ENCODE assay signal across 25 cellular contexts in the genomic region with DNA sequence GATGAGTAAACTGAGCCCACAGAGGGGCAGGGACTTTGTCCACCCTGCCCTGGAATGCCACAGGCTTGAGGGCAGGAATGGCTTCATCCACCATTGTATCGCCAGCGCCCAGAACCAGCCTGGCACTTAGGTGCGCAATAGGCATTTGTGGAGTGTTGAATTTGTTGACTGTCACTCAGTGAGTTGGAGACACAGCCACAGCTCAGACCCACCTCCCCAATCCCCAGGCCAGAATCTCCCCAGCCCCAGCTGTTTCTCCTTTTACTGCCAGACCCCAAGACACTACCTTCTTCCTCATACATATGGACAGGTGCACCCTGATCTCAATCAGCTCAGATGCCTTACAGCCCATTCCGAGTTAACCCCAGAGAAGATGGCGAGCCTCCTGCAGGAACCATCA.
"Had no signal": no experiment of that assay in that cellular context is flagged by ENCODE, and none has a peak within 500 bp of the region (broad histone marks: within the 10 kb centered on the region; RNA-seq: fewer than 3 reads in every experiment).

No MANE protein-coding gene starts in this region.

- H3K9me3 ChIP-seq: breast epithelium, MG63 had no signal

- DNase-seq: activated CD4-positive, alpha-beta memory T cell treated with anti-CD3 and anti-CD28 coated beads for 36 hours; activated CD4-positive, alpha-beta T cell treated with anti-CD3 and anti-CD28 coated beads, Interleukin-2, amount 10 ng/mL, durations not matched to agents 7 days and 5 days; activated CD4-positive, CD25-positive, alpha-beta regulatory T cell; activated CD8-positive, alpha-beta memory T cell treated with anti-CD3 and anti-CD28 coated beads for 24 hours; activated naive CD4-positive, alpha-beta T cell; activated T-cell treated with anti-CD3 and anti-CD28 coated beads, Interleukin-2, amount 50 U/mL, for 72 hours; aorta; MG63; MV-4-11; NCI-H1105; NCI-H1436; NCI-H1694 treated with DMSO at 0.1 percent for 48 hours; NCI-H2029 treated with DMSO at 0.1 percent for 48 hours; NCI-H510A treated with DMSO at 0.1 percent for 48 hours; NCI-H69; NK-92 treated with Interleukin-12 subunit alpha and Interleukin-12 subunit beta, amount 100 ng/mL, for 24 hours; OCI-M1; RPMI8226; T-helper 1 cell had no signal

- H3K27ac ChIP-seq: breast epithelium, KMS-11, SK-N-MC, VCaP had no signal

- H3K36me3 ChIP-seq: breast epithelium, MG63 had no signal

- H3K4me1 ChIP-seq: breast epithelium had no signal

- ATAC-seq: activated T-cell treated with anti-CD3 and anti-CD28 coated beads, Interleukin-2, amount 50 U/mL, for 72 hours; Panc1; Right ventricle myocardium inferior had no signal

- H3K4me3 ChIP-seq: breast epithelium, MG63, SK-N-MC had no signal
